In the genomic region with DNA sequence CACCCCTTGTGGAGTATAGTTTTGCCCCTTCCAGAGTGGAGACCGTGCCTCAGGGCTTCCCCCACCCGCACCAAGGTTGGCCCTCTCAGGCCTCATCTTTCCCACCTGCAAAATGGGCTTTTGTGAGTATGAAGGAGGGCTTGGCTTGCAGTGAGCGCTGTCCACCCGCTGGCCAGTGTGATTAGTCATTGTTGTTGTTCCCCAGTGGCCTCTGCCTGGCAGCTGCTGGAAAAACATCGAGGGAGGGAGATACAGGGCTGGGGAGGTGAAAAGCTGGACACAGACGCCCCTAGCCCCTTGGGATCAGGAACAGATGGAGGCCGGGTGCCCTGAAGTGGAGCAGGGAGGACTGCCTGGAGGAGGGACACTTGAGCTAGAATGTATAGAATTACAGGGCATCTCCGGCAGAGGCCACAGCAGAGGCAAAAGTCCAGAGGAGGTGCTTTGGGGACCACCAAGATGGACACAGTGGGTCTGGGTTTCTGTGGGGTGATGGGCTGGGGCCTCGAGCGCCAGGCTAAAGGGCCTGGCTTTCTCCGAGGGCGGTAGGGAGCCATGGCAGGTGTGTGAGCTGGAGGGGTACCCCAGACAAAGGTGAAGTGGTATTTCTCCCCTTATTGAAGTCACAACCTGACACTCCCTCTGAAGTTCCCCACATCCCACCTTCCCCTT, we compare ENCODE assay signal across 1 cellular context.
TF ChIP-seq lines count a peak whose summit lies in the region.

No MANE protein-coding gene starts in this region.

TF ChIP-seq in K562, 482 proteins besides CTCF, POLR2A, EP300 and RAD21 (continued from another document):
- TF ChIP-seq MYC (IDR thresholded peaks at IDR 0.05; ENCODE audit: low read depth, low read length) (no peak), MYC (CRISPR knock-in tag; IDR thresholded peaks at IDR 0.05; ENCODE audit: borderline replicate concordance, low read depth) (peak; percentile 35; the same call in 1 of the 2 replicates), SRSF9 (IDR thresholded peaks at IDR 0.05; ENCODE audit: borderline replicate concordance, low read depth, low read length) (no peak), ZNF263 (CRISPR knock-in tag; IDR thresholded peaks at IDR 0.05; ENCODE audit: borderline replicate concordance) (peak; percentile 80; the same call in 1 of the 2 replicates), NFE2 (IDR thresholded peaks at IDR 0.05; ENCODE audit: low read depth) (peak; percentile 54; the same call in 1 of the 2 replicates), SNRNP70 (optimal IDR thresholded peaks at IDR 0.05; ENCODE audit: low read depth, low read length) (no peak), SRSF1 (IDR thresholded peaks at IDR 0.05; ENCODE audit: low read depth, low read length) (no peak), PHB (CRISPR knock-in tag; IDR thresholded peaks at IDR 0.05) (no peak), ZFP36 (IDR thresholded peaks at IDR 0.05; ENCODE audit: low read depth, low read length, partially characterized antibody) (peak; percentile 88), RBM34 (IDR thresholded peaks at IDR 0.05; ENCODE audit: borderline replicate concordance, insufficient read depth, low read length) (no peak), ARID1B (IDR thresholded peaks at IDR 0.05) (peak; percentile 13), CHD4 (IDR thresholded peaks at IDR 0.05; ENCODE audit: insufficient read depth, insufficient replicate concordance, low read depth, low read length, poor library complexity, severe bottlenecking) (peak; percentile 93), YBX1 (IDR thresholded peaks at IDR 0.05) (no peak), SAP30 (IDR thresholded peaks at IDR 0.05; ENCODE audit: borderline replicate concordance, insufficient read depth, low read depth, low read length, poor library complexity, severe bottlenecking) (no peak), CEBPG (CRISPR knock-in tag; IDR thresholded peaks at IDR 0.05) (no peak), CEBPG (tag; conservative IDR thresholded peaks at IDR 0.05 in 1 of 2, IDR thresholded peaks at IDR 0.05 in 1 of 2) (no peak), E2F3 (CRISPR knock-in tag; IDR thresholded peaks at IDR 0.05) (no peak), ZNF3 (CRISPR knock-in tag; IDR thresholded peaks at IDR 0.05) (no peak), KDM1A (IDR thresholded peaks at IDR 0.05) (peak; percentile 92 to 97), ZFX (CRISPR knock-in tag; IDR thresholded peaks at IDR 0.05) (peak; percentile 45), TAF7 (tag; IDR thresholded peaks at IDR 0.05) (no peak), PHB2 (IDR thresholded peaks at IDR 0.05; ENCODE audit: low read depth) (no peak), FOXK2 (conservative IDR thresholded peaks at IDR 0.05 in 1 of 2, IDR thresholded peaks at IDR 0.05 in 1 of 2; ENCODE audit: low read depth in 2 of 2) (peak; percentile 64 to 67; a peak in 3 of 4 replicates), MTA1 (IDR thresholded peaks at IDR 0.05; ENCODE audit: borderline replicate concordance) (no peak), STAG1 (CRISPR knock-in tag; IDR thresholded peaks at IDR 0.05; ENCODE audit: borderline replicate concordance) (no peak), ZNF764 (CRISPR knock-in tag; IDR thresholded peaks at IDR 0.05; ENCODE audit: low read depth) (no peak), NUFIP1 (IDR thresholded peaks at IDR 0.05; ENCODE audit: partially characterized antibody) (no peak), ZNF436 (CRISPR knock-in tag; IDR thresholded peaks at IDR 0.05) (peak; percentile 46; the same call in 1 of the 2 replicates), U2AF2 (optimal IDR thresholded peaks at IDR 0.05; ENCODE audit: low read depth, low read length) (no peak), ZNF583 (CRISPR knock-in tag; IDR thresholded peaks at IDR 0.05) (no peak), NCOA1 (IDR thresholded peaks at IDR 0.05; ENCODE audit: low read depth) (0 out of 2 replicates have a peak, but pooled peaks have one; percentile 34), PTBP1 (IDR thresholded peaks at IDR 0.05; ENCODE audit: low read depth, low read length) (peak; percentile 22; the same call in 1 of the 2 replicates), ELF1 (tag; IDR thresholded peaks at IDR 0.05) (no peak), ZNF316 (IDR thresholded peaks at IDR 0.05) (peak; percentile 28; the same call in 1 of the 2 replicates), NFXL1 (CRISPR knock-in tag; IDR thresholded peaks at IDR 0.05) (no peak), SRSF3 (IDR thresholded peaks at IDR 0.05; ENCODE audit: insufficient read depth, low read length) (no peak), PRMT5 (CRISPR knock-in tag; IDR thresholded peaks at IDR 0.05) (no peak), PTTG1 (tag; IDR thresholded peaks at IDR 0.05; ENCODE audit: low read depth) (no peak)
- TF ChIP-seq, protein P1, sequence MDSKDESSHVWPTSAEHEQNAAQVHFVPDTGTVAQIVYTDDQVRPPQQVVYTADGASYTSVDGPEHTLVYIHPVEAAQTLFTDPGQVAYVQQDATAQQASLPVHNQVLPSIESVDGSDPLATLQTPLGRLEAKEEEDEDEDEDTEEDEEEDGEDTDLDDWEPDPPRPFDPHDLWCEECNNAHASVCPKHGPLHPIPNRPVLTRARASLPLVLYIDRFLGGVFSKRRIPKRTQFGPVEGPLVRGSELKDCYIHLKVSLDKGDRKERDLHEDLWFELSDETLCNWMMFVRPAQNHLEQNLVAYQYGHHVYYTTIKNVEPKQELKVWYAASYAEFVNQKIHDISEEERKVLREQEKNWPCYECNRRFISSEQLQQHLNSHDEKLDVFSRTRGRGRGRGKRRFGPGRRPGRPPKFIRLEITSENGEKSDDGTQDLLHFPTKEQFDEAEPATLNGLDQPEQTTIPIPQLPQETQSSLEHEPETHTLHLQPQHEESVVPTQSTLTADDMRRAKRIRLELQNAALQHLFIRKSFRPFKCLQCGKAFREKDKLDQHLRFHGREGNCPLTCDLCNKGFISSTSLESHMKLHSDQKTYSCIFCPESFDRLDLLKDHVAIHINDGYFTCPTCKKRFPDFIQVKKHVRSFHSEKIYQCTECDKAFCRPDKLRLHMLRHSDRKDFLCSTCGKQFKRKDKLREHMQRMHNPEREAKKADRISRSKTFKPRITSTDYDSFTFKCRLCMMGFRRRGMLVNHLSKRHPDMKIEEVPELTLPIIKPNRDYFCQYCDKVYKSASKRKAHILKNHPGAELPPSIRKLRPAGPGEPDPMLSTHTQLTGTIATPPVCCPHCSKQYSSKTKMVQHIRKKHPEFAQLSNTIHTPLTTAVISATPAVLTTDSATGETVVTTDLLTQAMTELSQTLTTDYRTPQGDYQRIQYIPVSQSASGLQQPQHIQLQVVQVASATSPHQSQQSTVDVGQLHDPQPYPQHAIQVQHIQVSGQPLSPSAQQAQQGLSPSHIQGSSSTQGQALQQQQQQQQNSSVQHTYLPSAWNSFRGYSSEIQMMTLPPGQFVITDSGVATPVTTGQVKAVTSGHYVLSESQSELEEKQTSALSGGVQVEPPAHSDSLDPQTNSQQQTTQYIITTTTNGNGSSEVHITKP (IDR thresholded peaks at IDR 0.05; ENCODE audit: partially characterized antibody) = no peak
- TF ChIP-seq, protein P2, sequence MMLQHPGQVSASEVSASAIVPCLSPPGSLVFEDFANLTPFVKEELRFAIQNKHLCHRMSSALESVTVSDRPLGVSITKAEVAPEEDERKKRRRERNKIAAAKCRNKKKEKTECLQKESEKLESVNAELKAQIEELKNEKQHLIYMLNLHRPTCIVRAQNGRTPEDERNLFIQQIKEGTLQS (IDR thresholded peaks at IDR 0.05) = peak; percentile 44; the same call in 1 of the 2 replicates
- TF ChIP-seq, protein P2 (CRISPR knock-in tag; conservative IDR thresholded peaks at IDR 0.05) = no peak
- TF ChIP-seq, protein P3, sequence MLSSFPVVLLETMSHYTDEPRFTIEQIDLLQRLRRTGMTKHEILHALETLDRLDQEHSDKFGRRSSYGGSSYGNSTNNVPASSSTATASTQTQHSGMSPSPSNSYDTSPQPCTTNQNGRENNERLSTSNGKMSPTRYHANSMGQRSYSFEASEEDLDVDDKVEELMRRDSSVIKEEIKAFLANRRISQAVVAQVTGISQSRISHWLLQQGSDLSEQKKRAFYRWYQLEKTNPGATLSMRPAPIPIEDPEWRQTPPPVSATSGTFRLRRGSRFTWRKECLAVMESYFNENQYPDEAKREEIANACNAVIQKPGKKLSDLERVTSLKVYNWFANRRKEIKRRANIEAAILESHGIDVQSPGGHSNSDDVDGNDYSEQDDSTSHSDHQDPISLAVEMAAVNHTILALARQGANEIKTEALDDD (IDR thresholded peaks at IDR 0.05) = no peak
- TF ChIP-seq, protein P4, sequence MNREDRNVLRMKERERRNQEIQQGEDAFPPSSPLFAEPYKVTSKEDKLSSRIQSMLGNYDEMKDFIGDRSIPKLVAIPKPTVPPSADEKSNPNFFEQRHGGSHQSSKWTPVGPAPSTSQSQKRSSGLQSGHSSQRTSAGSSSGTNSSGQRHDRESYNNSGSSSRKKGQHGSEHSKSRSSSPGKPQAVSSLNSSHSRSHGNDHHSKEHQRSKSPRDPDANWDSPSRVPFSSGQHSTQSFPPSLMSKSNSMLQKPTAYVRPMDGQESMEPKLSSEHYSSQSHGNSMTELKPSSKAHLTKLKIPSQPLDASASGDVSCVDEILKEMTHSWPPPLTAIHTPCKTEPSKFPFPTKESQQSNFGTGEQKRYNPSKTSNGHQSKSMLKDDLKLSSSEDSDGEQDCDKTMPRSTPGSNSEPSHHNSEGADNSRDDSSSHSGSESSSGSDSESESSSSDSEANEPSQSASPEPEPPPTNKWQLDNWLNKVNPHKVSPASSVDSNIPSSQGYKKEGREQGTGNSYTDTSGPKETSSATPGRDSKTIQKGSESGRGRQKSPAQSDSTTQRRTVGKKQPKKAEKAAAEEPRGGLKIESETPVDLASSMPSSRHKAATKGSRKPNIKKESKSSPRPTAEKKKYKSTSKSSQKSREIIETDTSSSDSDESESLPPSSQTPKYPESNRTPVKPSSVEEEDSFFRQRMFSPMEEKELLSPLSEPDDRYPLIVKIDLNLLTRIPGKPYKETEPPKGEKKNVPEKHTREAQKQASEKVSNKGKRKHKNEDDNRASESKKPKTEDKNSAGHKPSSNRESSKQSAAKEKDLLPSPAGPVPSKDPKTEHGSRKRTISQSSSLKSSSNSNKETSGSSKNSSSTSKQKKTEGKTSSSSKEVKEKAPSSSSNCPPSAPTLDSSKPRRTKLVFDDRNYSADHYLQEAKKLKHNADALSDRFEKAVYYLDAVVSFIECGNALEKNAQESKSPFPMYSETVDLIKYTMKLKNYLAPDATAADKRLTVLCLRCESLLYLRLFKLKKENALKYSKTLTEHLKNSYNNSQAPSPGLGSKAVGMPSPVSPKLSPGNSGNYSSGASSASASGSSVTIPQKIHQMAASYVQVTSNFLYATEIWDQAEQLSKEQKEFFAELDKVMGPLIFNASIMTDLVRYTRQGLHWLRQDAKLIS (CRISPR knock-in tag; IDR thresholded peaks at IDR 0.05) = no peak
- TF ChIP-seq, protein P5, sequence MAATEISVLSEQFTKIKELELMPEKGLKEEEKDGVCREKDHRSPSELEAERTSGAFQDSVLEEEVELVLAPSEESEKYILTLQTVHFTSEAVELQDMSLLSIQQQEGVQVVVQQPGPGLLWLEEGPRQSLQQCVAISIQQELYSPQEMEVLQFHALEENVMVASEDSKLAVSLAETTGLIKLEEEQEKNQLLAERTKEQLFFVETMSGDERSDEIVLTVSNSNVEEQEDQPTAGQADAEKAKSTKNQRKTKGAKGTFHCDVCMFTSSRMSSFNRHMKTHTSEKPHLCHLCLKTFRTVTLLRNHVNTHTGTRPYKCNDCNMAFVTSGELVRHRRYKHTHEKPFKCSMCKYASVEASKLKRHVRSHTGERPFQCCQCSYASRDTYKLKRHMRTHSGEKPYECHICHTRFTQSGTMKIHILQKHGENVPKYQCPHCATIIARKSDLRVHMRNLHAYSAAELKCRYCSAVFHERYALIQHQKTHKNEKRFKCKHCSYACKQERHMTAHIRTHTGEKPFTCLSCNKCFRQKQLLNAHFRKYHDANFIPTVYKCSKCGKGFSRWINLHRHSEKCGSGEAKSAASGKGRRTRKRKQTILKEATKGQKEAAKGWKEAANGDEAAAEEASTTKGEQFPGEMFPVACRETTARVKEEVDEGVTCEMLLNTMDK (IDR thresholded peaks at IDR 0.05; ENCODE audit: borderline replicate concordance, insufficient read depth, low read depth, low read length, poor library complexity, severe bottlenecking) = no peak
- TF ChIP-seq, protein P6, sequence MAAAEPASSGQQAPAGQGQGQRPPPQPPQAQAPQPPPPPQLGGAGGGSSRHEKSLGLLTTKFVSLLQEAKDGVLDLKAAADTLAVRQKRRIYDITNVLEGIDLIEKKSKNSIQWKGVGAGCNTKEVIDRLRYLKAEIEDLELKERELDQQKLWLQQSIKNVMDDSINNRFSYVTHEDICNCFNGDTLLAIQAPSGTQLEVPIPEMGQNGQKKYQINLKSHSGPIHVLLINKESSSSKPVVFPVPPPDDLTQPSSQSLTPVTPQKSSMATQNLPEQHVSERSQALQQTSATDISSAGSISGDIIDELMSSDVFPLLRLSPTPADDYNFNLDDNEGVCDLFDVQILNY (CRISPR knock-in tag; IDR thresholded peaks at IDR 0.05) = 0 out of 2 replicates have a peak, but pooled peaks have one; percentile 32
